ENCODE assay signal across 9 cellular contexts in the genomic region with DNA sequence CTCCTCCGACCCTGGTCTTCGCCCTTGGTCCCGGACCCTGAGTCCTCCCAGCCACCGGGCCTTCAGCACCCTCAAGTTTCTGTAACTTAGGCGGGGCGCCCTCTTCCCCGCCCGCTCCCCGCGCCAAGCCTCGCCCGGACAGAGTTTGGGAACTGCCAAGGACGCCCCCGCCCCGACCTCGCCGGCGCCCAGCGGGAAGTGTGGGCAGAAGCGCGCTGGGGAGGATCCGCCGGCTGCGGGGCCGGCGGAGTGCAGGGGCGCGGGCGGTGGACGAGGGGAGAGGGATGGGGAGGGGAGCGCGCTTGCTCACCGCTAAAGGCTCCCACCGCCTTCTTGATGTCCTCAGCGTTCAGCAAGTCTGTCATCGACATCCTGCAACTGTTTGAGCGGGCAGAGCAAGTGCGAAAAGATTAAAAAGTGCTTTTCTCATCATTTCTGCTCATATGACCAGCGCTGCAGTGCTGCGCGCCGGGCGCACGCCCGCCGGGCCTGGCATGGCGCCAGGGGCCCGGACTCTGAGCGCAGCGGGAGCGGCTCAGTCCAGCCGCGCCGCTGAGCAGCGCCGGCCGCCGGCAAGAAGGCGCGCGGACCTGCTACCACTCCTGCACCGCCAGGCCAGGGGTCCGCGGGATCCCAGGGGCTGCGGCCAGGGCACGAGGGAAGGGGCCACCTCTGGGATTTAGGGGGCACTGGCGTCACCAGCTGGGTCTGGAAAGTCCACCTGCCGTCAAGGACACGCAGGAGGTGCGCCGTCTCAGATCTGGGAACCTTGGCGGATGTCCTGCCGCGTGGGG. TPM values are rescaled to one million over a fixed set of nuclear protein-coding genes. Genes with fewer than 3 reads are reported as not detected.
A peak's percentile ranks its signal among the peaks of the same experiment; 100 is the strongest.
DNase-seq lines count a peak whose midpoint lies in the region; ATAC-seq, FAIRE-seq and TF ChIP-seq lines count a peak whose summit lies in the region.
"Had no signal": no experiment of that assay in that cellular context is flagged by ENCODE, and none has a peak within 500 bp of the region (broad histone marks: within the 10 kb centered on the region; RNA-seq: fewer than 3 reads in every experiment).

A gene with protein sequence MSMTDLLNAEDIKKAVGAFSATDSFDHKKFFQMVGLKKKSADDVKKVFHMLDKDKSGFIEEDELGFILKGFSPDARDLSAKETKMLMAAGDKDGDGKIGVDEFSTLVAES (minus strand): TSS at position 401 of the 794 bp plus-strand sequence. CDS start 30 bp downstream, at position 371.

- intact Hi-C loops in activated CD4-positive, alpha-beta memory T cell treated with anti-CD3 and anti-CD28 coated beads for 36 hours (cut with micrococcal nuclease) = no loop called here

- H3K4me1 ChIP-seq in astrocyte (ENCODE audit: insufficient read depth, low read length) (no peaks in the 10 kb centered on the region), thoracic aorta (ENCODE audit: control insufficient read depth in 1 of 2, low read depth in 2 of 2) (peaks cover 3 to 14% of the 10 kb centered on the region in 2 donors)

- no peak within 1 kb of the TSS for H3K9ac ChIP-seq in astrocyte (ENCODE audit: low read length)

- H3K4me1 Mint-ChIP-seq in activated CD4-positive, alpha-beta memory T cell treated with anti-CD3 and anti-CD28 coated beads for 36 hours (ENCODE audit: low read depth) = peaks cover 5% of the 10 kb centered on the region
- H3K4me1 Mint-ChIP-seq in activated CD4-positive, alpha-beta memory T cell treated with anti-CD3 and anti-CD28 coated beads, Interleukin-2, amount 10 ng/mL, durations not matched to agents 7 days and 5 days = peaks cover 2% of the 10 kb centered on the region
- H3K4me1 Mint-ChIP-seq in astrocyte (ENCODE audit: low read depth, unreplicated experiment) = peaks cover 18% of the 10 kb centered on the region

- no peak within 1 kb of the TSS for H3K27ac Mint-ChIP-seq in activated CD4-positive, alpha-beta memory T cell treated with anti-CD3 and anti-CD28 coated beads for 36 hours
- H3K27ac Mint-ChIP-seq in activated CD4-positive, alpha-beta memory T cell treated with anti-CD3 and anti-CD28 coated beads, Interleukin-2, amount 10 ng/mL, durations not matched to agents 7 days and 5 days = no peak within 1 kb of the TSS
- H3K27ac Mint-ChIP-seq in astrocyte (ENCODE audit: unreplicated experiment) = no peak within 1 kb of the TSS

- H3K4me2 ChIP-seq in astrocyte (ENCODE audit: low read length) = peak within 1 kb of the TSS; percentile 68

- no peaks in the 10 kb centered on the region for H4K20me1 ChIP-seq in astrocyte (ENCODE audit: insufficient read depth, low read length)

- DNase-seq in activated CD4-positive, alpha-beta memory T cell treated with anti-CD3 and anti-CD28 coated beads for 36 hours = peak; percentile 24
- no peak for DNase-seq in activated CD4-positive, alpha-beta memory T cell treated with anti-CD3 and anti-CD28 coated beads, Interleukin-2, amount 10 ng/mL, durations not matched to agents 7 days and 5 days
- DNase-seq in astrocyte (ENCODE audit: low read depth) = peak; percentile 3
- DNase-seq in iris pigment epithelial cell (ENCODE audit: low read depth) = peak; percentile 52
- no peak for DNase-seq in thoracic aorta (ENCODE audit: low spot score)
- no peak for DNase-seq in activated effector memory CD4-positive, alpha-beta T cell treated with Interleukin-2 at 50 U/mL for 16 hours
- DNase-seq in activated gamma-delta T cell treated with Interleukin-2 at 50 U/mL for 16 hours = no peak

- ATAC-seq in thoracic aorta (ENCODE audit: insufficient number of reproducible peaks, low FRiP score, low read depth) (no peak), GM21447 (IDR thresholded peaks at IDR 0.05; ENCODE audit: unreplicated experiment) (no peak)

- no peak within 1 kb of the TSS for H3K27ac ChIP-seq in astrocyte (ENCODE audit: low read depth, low read length)
- no peak within 1 kb of the TSS for H3K27ac ChIP-seq in thoracic aorta

- CTCF ChIA-PET in activated CD4-positive, alpha-beta memory T cell treated with anti-CD3 and anti-CD28 coated beads for 36 hours (lab: Charles Lee) = no interaction called here
- CTCF ChIA-PET in activated CD4-positive, alpha-beta memory T cell treated with anti-CD3 and anti-CD28 coated beads, Interleukin-2, amount 10 ng/mL, durations not matched to agents 7 days and 5 days (lab: Charles Lee) = interaction anchor here (1.1 kb wide), 1 partner anchor 36 kb away, joined by 3 read pairs; no protein-coding TSS in a partner anchor

- peak within 1 kb of the TSS; percentile 15 for H3K4me3 ChIP-seq in astrocyte (ENCODE audit: insufficient read depth, low read depth, low read length)
- peak within 1 kb of the TSS; percentile 59 for H3K4me3 ChIP-seq in thoracic aorta

- H3K9me3 Mint-ChIP-seq in activated CD4-positive, alpha-beta memory T cell treated with anti-CD3 and anti-CD28 coated beads for 36 hours = no peaks in the 10 kb centered on the region
- no peaks in the 10 kb centered on the region for H3K9me3 Mint-ChIP-seq in activated CD4-positive, alpha-beta memory T cell treated with anti-CD3 and anti-CD28 coated beads, Interleukin-2, amount 10 ng/mL, durations not matched to agents 7 days and 5 days
- no peaks in the 10 kb centered on the region for H3K9me3 Mint-ChIP-seq in astrocyte (ENCODE audit: unreplicated experiment)

- POLR2A ChIA-PET in activated CD4-positive, alpha-beta memory T cell treated with anti-CD3 and anti-CD28 coated beads for 36 hours (lab: Charles Lee) = no interaction called here
- POLR2A ChIA-PET in activated CD4-positive, alpha-beta memory T cell treated with anti-CD3 and anti-CD28 coated beads, Interleukin-2, amount 10 ng/mL, durations not matched to agents 7 days and 5 days (lab: Charles Lee) = no interaction called here

- H3K36me3 Mint-ChIP-seq in activated CD4-positive, alpha-beta memory T cell treated with anti-CD3 and anti-CD28 coated beads for 36 hours = no peaks in the 10 kb centered on the region
- H3K36me3 Mint-ChIP-seq in activated CD4-positive, alpha-beta memory T cell treated with anti-CD3 and anti-CD28 coated beads, Interleukin-2, amount 10 ng/mL, durations not matched to agents 7 days and 5 days (ENCODE audit: low read depth) = no peaks in the 10 kb centered on the region
- no peaks in the 10 kb centered on the region for H3K36me3 Mint-ChIP-seq in astrocyte (ENCODE audit: low read depth, unreplicated experiment)

- no peak for FAIRE-seq in astrocyte (lab: Jason Lieb, UNC)

- no peak within 1 kb of the TSS for H3K4me3 Mint-ChIP-seq in activated CD4-positive, alpha-beta memory T cell treated with anti-CD3 and anti-CD28 coated beads for 36 hours
- H3K4me3 Mint-ChIP-seq in activated CD4-positive, alpha-beta memory T cell treated with anti-CD3 and anti-CD28 coated beads, Interleukin-2, amount 10 ng/mL, durations not matched to agents 7 days and 5 days = no peak within 1 kb of the TSS
- peak within 1 kb of the TSS; percentile 74 for H3K4me3 Mint-ChIP-seq in astrocyte (ENCODE audit: unreplicated experiment)

- no peak within 1 kb of the TSS for H2AFZ ChIP-seq in astrocyte (ENCODE audit: low read depth, low read length)

- H3K9me3 ChIP-seq in astrocyte (ENCODE audit: insufficient read depth, low read depth, low read length) (no peaks in the 10 kb centered on the region), thoracic aorta (no peaks in the 10 kb centered on the region)

- H3K36me3 ChIP-seq in astrocyte (ENCODE audit: insufficient read depth, low read length) (no peaks in the 10 kb centered on the region), thoracic aorta (no peaks in the 10 kb centered on the region)

- H3K27me3 Mint-ChIP-seq in activated CD4-positive, alpha-beta memory T cell treated with anti-CD3 and anti-CD28 coated beads for 36 hours = peaks cover 52% of the 10 kb centered on the region
- peaks cover 72% of the 10 kb centered on the region for H3K27me3 Mint-ChIP-seq in activated CD4-positive, alpha-beta memory T cell treated with anti-CD3 and anti-CD28 coated beads, Interleukin-2, amount 10 ng/mL, durations not matched to agents 7 days and 5 days
- peaks cover 80% of the 10 kb centered on the region for H3K27me3 Mint-ChIP-seq in astrocyte (ENCODE audit: low read depth, unreplicated experiment)

- no peak for TF ChIP-seq CTCF in astrocyte (IDR thresholded peaks at IDR 0.05; ENCODE audit: insufficient read depth, low read depth, low read length)
- TF ChIP-seq CTCF in thoracic aorta (IDR thresholded peaks at IDR 0.05) = no peak

- H3K27me3 ChIP-seq in astrocyte (ENCODE audit: insufficient read depth, low read length) = peaks cover 69% of the 10 kb centered on the region
- no peaks in the 10 kb centered on the region for H3K27me3 ChIP-seq in thoracic aorta (replicated peaks; ENCODE audit: insufficient read depth)

- no peaks in the 10 kb centered on the region for H3K79me2 ChIP-seq in astrocyte (ENCODE audit: insufficient read depth, low read length)

RNA-seq across cellular contexts. Expression of the gene that starts here (rescaled TPM):
- total RNA-seq in activated CD4-positive, alpha-beta memory T cell treated with anti-CD3 and anti-CD28 coated beads for 36 hours = not detected
- not detected for total RNA-seq in activated CD4-positive, alpha-beta memory T cell treated with anti-CD3 and anti-CD28 coated beads, Interleukin-2, amount 10 ng/mL, durations not matched to agents 7 days and 5 days
- not detected in 2 replicates for total RNA-seq in astrocyte
- not detected for total RNA-seq in thoracic aorta
- total RNA-seq: kidney epithelial cell had no signal

Comparison
In these comparisons a context has a peak if more than half of its experiments do, and no peak if none do; other contexts are left out.
1. Peak in DNase-seq in activated CD4-positive, alpha-beta memory T cell treated with anti-CD3 and anti-CD28 coated beads for 36 hours; RNA of the gene not detected or under 1 TPM.
2. Peak in DNase-seq, H3K4me3 ChIP-seq and H3K4me2 ChIP-seq in astrocyte; RNA of the gene not detected or under 1 TPM.